Comparison of ENCODE assay signal across 8 cellular contexts in the genomic region with DNA sequence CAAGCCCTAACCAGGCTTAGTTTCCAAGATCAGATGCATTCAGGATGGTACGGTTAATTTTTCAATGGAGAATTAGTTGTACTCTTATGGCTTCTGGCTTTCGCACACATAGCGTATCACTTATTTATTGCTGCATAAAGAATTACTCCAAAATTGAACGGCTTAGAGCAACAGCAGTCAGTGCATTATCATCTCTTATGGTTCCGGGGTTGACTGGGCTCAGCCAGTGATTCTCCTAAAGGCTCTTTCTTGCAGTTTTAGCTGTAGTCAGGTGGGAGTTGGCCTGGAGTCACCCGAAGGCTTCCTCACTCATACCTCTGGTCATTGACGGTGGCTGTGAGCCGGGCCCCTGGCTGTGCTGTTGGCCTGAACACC. TPM values are rescaled to one million over a fixed set of nuclear protein-coding genes. Genes with fewer than 3 reads are reported as not detected.
DNase-seq lines count a peak whose midpoint lies in the region; ATAC-seq, FAIRE-seq and TF ChIP-seq lines count a peak whose summit lies in the region.

No MANE protein-coding gene starts in this region.

- H3K4me1 ChIP-seq in A549 (peaks cover 49% of the 10 kb centered on the region), body of pancreas (peaks cover 44% of the 10 kb centered on the region), right lobe of liver (peaks cover 0 to 71% (median 36%) of the 10 kb centered on the region in 4 donors), transverse colon (peaks cover 10 to 28% (median 23%) of the 10 kb centered on the region in 4 donors)

- H3K4me2 ChIP-seq in A549: peak overlapping the region; percentile 96

- H3K4me3 ChIP-seq in A549 (peak overlapping the region; percentile 85), body of pancreas (peak overlapping the region in 1 of 2 donors; percentile 60), right lobe of liver (peak overlapping the region; percentile 80 to 94 (median 93)), transverse colon (peak overlapping the region in 3 of 4 donors; percentile 63 to 81 (median 74))

- CTCF ChIA-PET in A549 (lab: Yijun Ruan, JAX): interaction anchor here (0.6 to 1.0 kb wide), 2 partner anchors 11 to 518 kb away, joined by 3 read pairs; no protein-coding TSS in a partner anchor

- peak overlapping the region; percentile 91 to 92 for H3K27ac ChIP-seq in A549
- H3K27ac ChIP-seq in body of pancreas: peak overlapping the region; percentile 60 to 87 (median 85)
- peak overlapping the region; percentile 89 to 96 (median 91) for H3K27ac ChIP-seq in right lobe of liver
- peak overlapping the region; percentile 86 to 93 (median 88) for H3K27ac ChIP-seq in transverse colon

- H3K36me3 ChIP-seq in body of pancreas (replicated peaks in 1 of 2; ENCODE audit: insufficient read depth in 1 of 2, low read depth in 2 of 2) (no peaks in the 10 kb centered on the region), right lobe of liver (peaks cover 0 to 14% (median 6%) of the 10 kb centered on the region in 4 donors), transverse colon (peaks cover 0 to under 1% (median 0%) of the 10 kb centered on the region in 4 donors)

- no peak for DNase-seq in A549 (ENCODE audit: low read depth in 1 of 2, low spot score in 1 of 2)
- DNase-seq in body of pancreas: peak in 2 of 4 donors; percentile 54 to 62
- peak; percentile 61 to 92 (median 87) for DNase-seq in right lobe of liver
- no peak for DNase-seq in transverse colon
- DNase-seq in NCI-H226: no peak
- DNase-seq in NCI-H69 (lab: John Stamatoyannopoulos, UW): no peak

- WGBS in A549 (ENCODE audit: missing lambda C conversion rate): 61% methylated on average over 8 of the region's 8 CpGs
- WGBS in body of pancreas, 2 donors: 48 to 52% methylated on average over 8 of the region's 8 CpGs
- WGBS in right lobe of liver (ENCODE audit: insufficient coverage, low coverage, low lambda C conversion rate, missing lambda C conversion rate): 49% methylated on average over 7 of the region's 8 CpGs
- 59 to 76% methylated on average over 4 to 8 of the region's 8 CpGs for WGBS in transverse colon (ENCODE audit: low coverage in 1 of 2), 2 donors

- TF ChIP-seq EP300 in A549 (IDR thresholded peaks at IDR 0.05) (no peak), transverse colon (IDR thresholded peaks at IDR 0.05; ENCODE audit: low read depth) (no peak)

- no peak for TF ChIP-seq POLR2A in A549 (IDR thresholded peaks at IDR 0.05; ENCODE audit: low read length)
- no peak for TF ChIP-seq POLR2A in body of pancreas (IDR thresholded peaks at IDR 0.05)
- TF ChIP-seq POLR2A in right lobe of liver (IDR thresholded peaks at IDR 0.05): no peak
- TF ChIP-seq POLR2A in transverse colon (IDR thresholded peaks at IDR 0.05): no peak

- intact Hi-C loops in body of pancreas (cut with DNase I): no loop called here
- intact Hi-C loops in right lobe of liver (cut with DNase I): no loop called here
- intact Hi-C loops in transverse colon (cut with DNase I; ENCODE audit: low total_unique reads): no loop called here

- no peak for FAIRE-seq in A549 (lab: Jason Lieb, UNC)

- TF ChIP-seq CTCF in A549 (IDR thresholded peaks at IDR 0.05): no peak
- no peak for TF ChIP-seq CTCF in body of pancreas (IDR thresholded peaks at IDR 0.05)
- TF ChIP-seq CTCF in right lobe of liver (IDR thresholded peaks at IDR 0.05): no peak
- TF ChIP-seq CTCF in transverse colon (IDR thresholded peaks at IDR 0.05): no peak

- POLR2A ChIA-PET in A549 (lab: Yijun Ruan, JAX): interaction anchor here (0.7 to 3.6 kb wide), 5 partner anchors 8 to 111 kb away, joined by 3 to 28 read pairs (median 4); a partner anchor contains a TSS

- in situ Hi-C loops in transverse colon (cut with MboI; ENCODE audit: low pct_ligation_motif_present in 1 of 4, low pct_unique_long_range_greater_than_20kb in 1 of 4, low sequenced_read_pairs in 3 of 4): no loop called here

- H3K9me3 ChIP-seq in A549: no peaks in the 10 kb centered on the region
- H3K9me3 ChIP-seq in body of pancreas: no peaks in the 10 kb centered on the region
- no peaks in the 10 kb centered on the region for H3K9me3 ChIP-seq in right lobe of liver
- no peaks in the 10 kb centered on the region for H3K9me3 ChIP-seq in transverse colon

- peak; percentile 57 to 65; a peak in 4 of 6 replicates for ATAC-seq in A549
- peak; percentile 23 for ATAC-seq in HG03045 (IDR thresholded peaks at IDR 0.05; ENCODE audit: unreplicated experiment)
- no peak for ATAC-seq in body of pancreas
- ATAC-seq in right lobe of liver: peak; percentile 19 to 55 (median 48)
- ATAC-seq in HG03159 (IDR thresholded peaks at IDR 0.05; ENCODE audit: unreplicated experiment): no peak

- no peak for TF ChIP-seq RAD21 in A549 (conservative IDR thresholded peaks at IDR 0.05 in 1 of 2, IDR thresholded peaks at IDR 0.05 in 1 of 2)

- H3K27me3 ChIP-seq in body of pancreas (no peaks in the 10 kb centered on the region), right lobe of liver (no peaks in the 10 kb centered on the region), transverse colon (no peaks in the 10 kb centered on the region)

TF ChIP-seq in A549, 52 proteins besides CTCF, POLR2A, EP300 and RAD21:
- TF ChIP-seq NPAS2 (CRISPR knock-in tag; IDR thresholded peaks at IDR 0.05; ENCODE audit: borderline replicate concordance) (no peak), MAFK (IDR thresholded peaks at IDR 0.05; ENCODE audit: partially characterized antibody) (no peak), RFX5 (IDR thresholded peaks at IDR 0.05) (no peak)

RNA-seq across cellular contexts. Expression of a gene that starts 0.6 kb away (rescaled TPM):
- polyA plus RNA-seq in A549 (2011; rRNA removed): 111 and 132 TPM in 2 replicates
- polyA plus RNA-seq in A549 (2012; cell fraction: cytosol; rRNA removed): 257 and 266 TPM in 2 replicates
- 262 and 287 TPM in 2 replicates for polyA plus RNA-seq in A549 (2012; cell fraction: nucleus; rRNA removed)
- polyA plus RNA-seq in A549 (2017; fragmentation: RNase III; extraction: RNeasy Plus Mini Kit Qiagen cat#74134 plus additional on column Dnase treatment): 144 to 159 TPM (median 146 TPM) in 3 replicates
- polyA minus RNA-seq in A549 (2011; rRNA and poly(A)+ RNA removed): 139 and 145 TPM in 2 replicates
- total RNA-seq in body of pancreas: 10 to 100 TPM; 61.0 to 95.3 TPM
- total RNA-seq in right lobe of liver: 100 to 1,000 TPM; 159 to 424 (median 359) TPM
- total RNA-seq in transverse colon: 100 to 1,000 TPM in 3 of 4 donors, 10 to 100 TPM in 1; 48.6 to 131 (median 104) TPM

RNA-seq across cellular contexts. Expression of a gene that starts 43.3 kb away (rescaled TPM):
- polyA plus RNA-seq in A549 (2011; rRNA removed): 18.1 and 19.8 TPM in 2 replicates
- polyA plus RNA-seq in A549 (2012; cell fraction: cytosol; rRNA removed): 6.7 and 8.8 TPM in 2 replicates
- 12.0 and 15.5 TPM in 2 replicates for polyA plus RNA-seq in A549 (2012; cell fraction: nucleus; rRNA removed)
- 10.7 to 12.4 TPM (median 11.7 TPM) in 3 replicates for polyA plus RNA-seq in A549 (2017; fragmentation: RNase III; extraction: RNeasy Plus Mini Kit Qiagen cat#74134 plus additional on column Dnase treatment)
- 26.7 and 29.1 TPM in 2 replicates for polyA minus RNA-seq in A549 (2011; rRNA and poly(A)+ RNA removed)
- 1 to 10 TPM; 8.8 to 9.9 TPM for total RNA-seq in body of pancreas
- total RNA-seq in right lobe of liver: 1 to 10 TPM; 4.3 to 6.6 (median 5.5) TPM
- total RNA-seq in transverse colon: 10 to 100 TPM in 3 of 4 donors, 1 to 10 TPM in 1; 3.2 to 14.6 (median 12.8) TPM

Comparison
In these comparisons a context has a peak if more than half of its experiments do, and no peak if none do; other contexts are left out.
1. ATAC-seq: peak in A549 (2 of 2), HG03045 (single experiment) and right lobe of liver (4 of 4); none in body of pancreas (single experiment) and HG03159 (single experiment).
2. DNase-seq: peak in right lobe of liver (3 of 3); none in A549 (0 of 2), transverse colon (single experiment), NCI-H226 (single experiment) and NCI-H69 (single experiment).
3. Peak in every context shown above with its lines, with median percentiles within 50 percentile points of each other: H3K27ac ChIP-seq.